ENCODE assay signal across 31 cellular contexts in genomic region chr1:220084460-220084859, GRCh38. TPM values are rescaled to one million over a fixed set of nuclear protein-coding genes. Genes with fewer than 3 reads are reported as not detected.
DNase-seq lines count a peak whose midpoint lies in the region; ATAC-seq and TF ChIP-seq lines count a peak whose summit lies in the region.
"Had no signal": no experiment of that assay in that cellular context is flagged by ENCODE, and none has a peak within 500 bp of the region (broad histone marks: within the 10 kb centered on the region; RNA-seq: fewer than 3 reads in every experiment).

No MANE protein-coding gene starts in this region.

- POLR2A ChIA-PET in MCF 10A (lab: Yijun Ruan, JAX), result interaction anchor here (0.6 to 1.4 kb wide), 2 partner anchors 10 to 30 kb away, joined by 3 read pairs; no protein-coding TSS in a partner anchor

- no peak for TF ChIP-seq POLR2A in right lobe of liver (IDR thresholded peaks at IDR 0.05)

- H3K79me2 ChIP-seq in mammary epithelial cell (ENCODE audit: insufficient read depth, low read length), result peaks cover 38% of the 10 kb centered on the region

- H3K9me3 Mint-ChIP-seq in MCF 10A (ENCODE audit: unreplicated experiment), result no peaks in the 10 kb centered on the region
- H3K9me3 Mint-ChIP-seq: activated T-cell treated with anti-CD3 and anti-CD28 coated beads, Interleukin-2, amount 50 U/mL, for 24 hours; dendritic cell treated with granulocyte-macrophage colony-stimulating factor and Interleukin-4, amounts not matched to agents 40 ng/mL and 50 ng/mL, for 4 days; immature natural killer cell had no signal

- H3K4me1 ChIP-seq in mammary epithelial cell (ENCODE audit: insufficient read depth, low read length), result no peaks in the 10 kb centered on the region
- H3K4me1 ChIP-seq in right lobe of liver, result peaks cover 0 to 5% (median 0%) of the 10 kb centered on the region in 4 donors
- peaks cover 2% of the 10 kb centered on the region for H3K4me1 ChIP-seq in upper lobe of right lung
- H3K4me1 ChIP-seq: Caco-2 had no signal

- H3K27ac Mint-ChIP-seq in MCF 10A (ENCODE audit: low read depth, unreplicated experiment), result no peak overlapping the region
- H3K27ac Mint-ChIP-seq: activated T-cell treated with anti-CD3 and anti-CD28 coated beads, Interleukin-2, amount 50 U/mL, for 24 hours; dendritic cell treated with granulocyte-macrophage colony-stimulating factor and Interleukin-4, amounts not matched to agents 40 ng/mL and 50 ng/mL, for 4 days had no signal

- H2AFZ ChIP-seq in mammary epithelial cell (ENCODE audit: low read depth, low read length), result no peak overlapping the region
- H2AFZ ChIP-seq: GM23248 had no signal

- intact Hi-C loops in MCF 10A (cut with micrococcal nuclease) (no loop called here), mammary epithelial cell (cut with micrococcal nuclease) (no loop called here), right lobe of liver (cut with DNase I) (no loop called here), upper lobe of right lung (cut with DNase I) (no loop called here)

- CTCF ChIA-PET in MCF 10A (lab: Yijun Ruan, JAX) (interaction anchor here (0.5 to 1.1 kb wide), 3 partner anchors 34 to 596 kb away, joined by 3 to 4 read pairs (median 4); no protein-coding TSS in a partner anchor), mammary epithelial cell (lab: Charles Lee; ENCODE audit: low non-redundant PET) (no interaction called here)

- ATAC-seq in right lobe of liver (peak in 3 of 4 donors; percentile 47 to 92 (median 58)), upper lobe of right lung (peak; percentile 29)
- ATAC-seq: left lung; naive thymus-derived CD4-positive, alpha-beta T cell had no signal

- TF ChIP-seq CTCF in MCF 10A (IDR thresholded peaks at IDR 0.05; ENCODE audit: unreplicated experiment) (no peak), mammary epithelial cell (conservative IDR thresholded peaks at IDR 0.05 in 1 of 2, IDR thresholded peaks at IDR 0.05 in 1 of 2; ENCODE audit: extremely low read depth in 1 of 2, insufficient read depth in 1 of 2, low read depth in 1 of 2, low read length in 2 of 2) (no peak), epithelial cell of esophagus (IDR thresholded peaks at IDR 0.05; ENCODE audit: insufficient read depth, low read depth, low read length, missing control alignments) (no peak), right lobe of liver (IDR thresholded peaks at IDR 0.05) (no peak), upper lobe of right lung (IDR thresholded peaks at IDR 0.05) (no peak)

- H3K9me3 ChIP-seq in mammary epithelial cell (replicated peaks; ENCODE audit: insufficient read depth, low read length) (no peaks in the 10 kb centered on the region), right lobe of liver (no peaks in the 10 kb centered on the region), upper lobe of right lung (no peaks in the 10 kb centered on the region)
- H3K9me3 ChIP-seq: Caco-2, left lung, neutrophil had no signal

- peaks cover 25% of the 10 kb centered on the region for H3K36me3 Mint-ChIP-seq in MCF 10A (ENCODE audit: insufficient read depth, unreplicated experiment)

- no peaks in the 10 kb centered on the region for H3K27me3 ChIP-seq in mammary epithelial cell (ENCODE audit: insufficient read depth, low read length)
- H3K27me3 ChIP-seq in right lobe of liver, result no peaks in the 10 kb centered on the region
- no peaks in the 10 kb centered on the region for H3K27me3 ChIP-seq in upper lobe of right lung
- H3K27me3 ChIP-seq: left lung, neutrophil had no signal

- in situ Hi-C loops in mammary epithelial cell (cut with MboI; ENCODE audit: low sequenced_read_pairs in 2 of 2), result no loop called here

- no peak overlapping the region for H3K4me3 Mint-ChIP-seq in MCF 10A (ENCODE audit: unreplicated experiment)
- H3K4me3 Mint-ChIP-seq: activated T-cell treated with anti-CD3 and anti-CD28 coated beads, Interleukin-2, amount 50 U/mL, for 24 hours; dendritic cell treated with granulocyte-macrophage colony-stimulating factor and Interleukin-4, amounts not matched to agents 40 ng/mL and 50 ng/mL, for 4 days; IgD-negative memory B cell; immature natural killer cell; naive thymus-derived CD4-positive, alpha-beta T cell had no signal

- BruUV-seq in MCF 10A (replicated peaks; lab: Mats Ljungman, UMichigan) (no TSS peak), mammary epithelial cell (replicated peaks; lab: Mats Ljungman, UMichigan) (no TSS peak)

- peak; percentile 24 for DNase-seq in MCF 10A (ENCODE audit: unreplicated experiment)
- no peak for DNase-seq in mammary epithelial cell
- DNase-seq in epithelial cell of esophagus (ENCODE audit: low read depth), result peak; percentile 24
- no peak for DNase-seq in right lobe of liver
- no peak for DNase-seq in upper lobe of right lung
- DNase-seq in HuH-7.5 (ENCODE audit: low spot score), result no peak
- DNase-seq in ureter (ENCODE audit: low spot score), result no peak
- no peak for DNase-seq in globus pallidus (ENCODE audit: low spot score)
- DNase-seq: activated CD4-positive, alpha-beta T cell treated with anti-CD3 and anti-CD28 coated beads, Interleukin-2, amount 50 U/mL, for 1 hour; activated CD4-positive, CD25-positive, alpha-beta regulatory T cell; activated gamma-delta T cell; activated T-cell treated with anti-CD3 and anti-CD28 coated beads, Interleukin-2, amount 50 U/mL, for 24 hours; C1 segment of cervical spinal cord; Caco-2; caudate nucleus; DMS53; GM23248; immature natural killer cell; left lung; naive thymus-derived CD4-positive, alpha-beta T cell; NCI-H1048; NCI-H1694; NCI-H446 treated with DMSO at 0.1 percent for 48 hours; NCI-H82; stimulated activated naive CD4-positive, alpha-beta T cell had no signal

- H3K27ac ChIP-seq in mammary epithelial cell (ENCODE audit: insufficient read depth, low read depth, low read length), result no peak overlapping the region
- peak overlapping the region in 1 of 3 donors; percentile 4 for H3K27ac ChIP-seq in right lobe of liver
- H3K27ac ChIP-seq in upper lobe of right lung, result no peak overlapping the region
- H3K27ac ChIP-seq: 22Rv1, GM23248, left lung, neutrophil, RWPE1 had no signal

- H3K9ac ChIP-seq in mammary epithelial cell (ENCODE audit: insufficient read depth, low read length), result no peak overlapping the region
- H3K9ac ChIP-seq: GM23248 had no signal

- no peaks in the 10 kb centered on the region for H3K27me3 Mint-ChIP-seq in MCF 10A (ENCODE audit: insufficient read depth, unreplicated experiment)
- H3K27me3 Mint-ChIP-seq: activated T-cell treated with anti-CD3 and anti-CD28 coated beads, Interleukin-2, amount 50 U/mL, for 24 hours; dendritic cell treated with granulocyte-macrophage colony-stimulating factor and Interleukin-4, amounts not matched to agents 40 ng/mL and 50 ng/mL, for 4 days; IgD-negative memory B cell; naive thymus-derived CD4-positive, alpha-beta T cell; progenitor cell of endocrine pancreas had no signal

- H3K36me3 ChIP-seq in mammary epithelial cell (ENCODE audit: insufficient read depth, low read length) (peaks cover 3% of the 10 kb centered on the region), right lobe of liver (no peaks in the 10 kb centered on the region), upper lobe of right lung (peaks cover under 1% of the 10 kb centered on the region)
- H3K36me3 ChIP-seq: neutrophil had no signal

- H4K20me1 ChIP-seq in mammary epithelial cell (ENCODE audit: insufficient read depth, low read length), result no peaks in the 10 kb centered on the region

- H3K4me1 Mint-ChIP-seq in MCF 10A (ENCODE audit: insufficient read depth, unreplicated experiment), result peaks cover 5% of the 10 kb centered on the region

- dilution Hi-C loops in mammary epithelial cell (cut with HindIII; ENCODE audit: low sequenced_read_pairs), result no loop called here

- no peak overlapping the region for H3K4me2 ChIP-seq in mammary epithelial cell (ENCODE audit: insufficient read depth, low read depth, low read length)

- H3K4me3 ChIP-seq in mammary epithelial cell (replicated peaks in 1 of 3; ENCODE audit: insufficient read depth in 1 of 3, low read depth in 2 of 3, low read length in 3 of 3) (no peak overlapping the region), epithelial cell of esophagus (ENCODE audit: low read length) (no peak overlapping the region), right lobe of liver (no peak overlapping the region), upper lobe of right lung (no peak overlapping the region)
- H3K4me3 ChIP-seq: GM23248, left lung had no signal

- 100% methylated on average over 1 of the region's 1 CpG for WGBS in mammary epithelial cell (ENCODE audit: low coverage, missing lambda C conversion rate)
- 100% methylated on average over 1 of the region's 1 CpG for WGBS in right lobe of liver (ENCODE audit: insufficient coverage, low coverage, low lambda C conversion rate, missing lambda C conversion rate)

RNA-seq across cellular contexts. Expression of gene BPNT1, which starts 5.1 kb away (rescaled TPM):
- total RNA-seq in MCF 10A (2022) (39.2 and 44.6 TPM in 2 replicates), mammary epithelial cell (10 to 100 TPM; 27.7 to 32.2 TPM), right lobe of liver (10 to 100 TPM; 13.6 to 26.1 (median 16.8) TPM), upper lobe of right lung (23.2 TPM), ureter (25.5 TPM)
- polyA plus RNA-seq in mammary epithelial cell, result 50.9 TPM
- polyA minus RNA-seq in mammary epithelial cell, result 136 TPM

RNA-seq across cellular contexts. Expression of gene IARS2, which starts 9.5 kb away (rescaled TPM):
- 151 and 158 TPM in 2 replicates for total RNA-seq in MCF 10A (2022)
- total RNA-seq in mammary epithelial cell, result 10 to 100 TPM; 69.8 to 78.1 TPM
- polyA plus RNA-seq in mammary epithelial cell, result 26.9 TPM
- 128 TPM for polyA minus RNA-seq in mammary epithelial cell
- total RNA-seq in right lobe of liver, result 10 to 100 TPM; 46.7 to 64.7 (median 50.0) TPM
- 48.9 TPM for total RNA-seq in upper lobe of right lung
- total RNA-seq in ureter, result 53.2 TPM

RNA-seq across cellular contexts. Expression of gene EPRS1, which starts 38.2 kb away (rescaled TPM):
- total RNA-seq in MCF 10A (2022) (476 and 612 TPM in 2 replicates), mammary epithelial cell (100 to 1,000 TPM; 164 to 171 TPM), right lobe of liver (10 to 100 TPM; 30.2 to 45.1 (median 36.8) TPM), upper lobe of right lung (79.7 TPM), ureter (164 TPM)
- 53.9 TPM for polyA plus RNA-seq in mammary epithelial cell
- polyA minus RNA-seq in mammary epithelial cell, result 281 TPM

Comparison
In these comparisons a context has a peak if more than half of its experiments do, and no peak if none do; other contexts are left out.
1. DNase-seq: peak in MCF 10A (single experiment) and epithelial cell of esophagus (single experiment); none in mammary epithelial cell (single experiment), right lobe of liver (0 of 3), upper lobe of right lung (single experiment), HuH-7.5 (single experiment), ureter (single experiment) and globus pallidus (single experiment).